ENCODE assay signal across 1 cellular context in the genomic region with DNA sequence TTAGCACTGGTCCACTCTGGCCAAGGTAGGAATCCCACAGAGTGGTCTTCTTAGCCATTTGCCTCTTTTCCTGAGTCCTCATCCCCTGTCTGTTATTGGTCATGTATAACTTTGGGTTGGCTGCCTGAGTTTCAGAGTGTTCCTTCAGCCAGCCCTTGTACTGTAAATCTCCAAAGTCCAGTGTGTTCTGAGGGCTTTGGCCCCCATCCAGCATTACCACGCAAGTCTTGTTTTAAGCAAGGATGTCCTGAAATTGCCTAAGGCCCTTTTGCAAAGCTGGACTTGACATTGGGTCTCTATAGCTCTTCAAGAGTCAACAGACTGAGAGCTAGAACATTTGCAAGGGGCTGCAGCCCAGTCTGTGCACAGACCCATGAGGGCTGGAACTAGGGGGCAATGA.
DNase-seq lines count a peak whose midpoint lies in the region; ATAC-seq lines count a peak whose summit lies in the region.
"Not testable (repeated sequence)": the region's sequence is repeated elsewhere in the genome, so short reads cannot be mapped to it uniquely, and the experiment has no call there.

No MANE protein-coding gene starts in this region.

- intact Hi-C loops in sciatic nerve (cut with DNase I) = not testable (repeated sequence)

- ATAC-seq in sciatic nerve = peak; percentile 58

- DNase-seq in sciatic nerve (ENCODE audit: low spot score) = not testable (repeated sequence)
